In the genomic region with DNA sequence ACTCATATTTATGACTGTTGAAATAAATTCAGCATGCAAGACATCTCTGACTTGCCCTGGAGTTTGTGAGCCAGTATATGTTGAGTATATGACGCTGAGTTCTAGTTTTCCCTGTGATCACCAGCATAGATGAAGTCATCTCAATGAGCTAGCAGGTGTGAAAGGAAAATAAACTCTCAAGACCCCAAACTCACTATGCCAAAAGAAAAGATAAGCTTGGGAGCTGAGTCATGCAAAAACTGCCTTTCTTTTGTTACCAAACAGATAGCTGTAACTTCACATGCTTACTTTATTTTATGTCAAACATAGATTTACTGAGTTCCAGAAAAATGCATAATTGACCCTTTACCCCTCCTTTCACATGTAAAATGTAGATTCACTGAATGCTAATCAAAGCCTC, we compare ENCODE assay signal across 14 cellular contexts. TPM values are rescaled to one million over a fixed set of nuclear protein-coding genes. Genes with fewer than 3 reads are reported as not detected.
DNase-seq lines count a peak whose midpoint lies in the region; ATAC-seq, FAIRE-seq and TF ChIP-seq lines count a peak whose summit lies in the region.
"Had no signal": no experiment of that assay in that cellular context is flagged by ENCODE, and none has a peak within 500 bp of the region (broad histone marks: within the 10 kb centered on the region; RNA-seq: fewer than 3 reads in every experiment).

No MANE protein-coding gene starts in this region.

- no peak overlapping the region for H3K23ac ChIP-seq in trophoblast cell (ENCODE audit: low read length)

- H3K36me3 ChIP-seq in HEK293 (ENCODE audit: control insufficient read depth in 2 of 2, insufficient read depth in 1 of 2, low read length in 2 of 2) (peaks cover 0 to 6% of the 10 kb centered on the region in 2 experiments; a peak in 1 of 3 replicates), K562 (ENCODE audit: control insufficient read depth, insufficient read depth, low read length) (no peaks in the 10 kb centered on the region; the same call in 2 of the 3 replicates), trophoblast cell (ENCODE audit: control insufficient read depth in 1 of 2, insufficient read depth in 2 of 2, low read length in 2 of 2) (no peaks in the 10 kb centered on the region)

- H2BK12ac ChIP-seq in trophoblast cell (ENCODE audit: low read length), result no peak overlapping the region

- intact Hi-C loops in K562 (cut with micrococcal nuclease), result no loop called here

- no peak overlapping the region for H3K14ac ChIP-seq in trophoblast cell (ENCODE audit: low read length)

- BruUV-seq in K562 (replicated peaks; lab: Mats Ljungman, UMichigan), result no TSS peak

- H3K4ac ChIP-seq in trophoblast cell (ENCODE audit: low read depth, low read length), result no peak overlapping the region

- no peak overlapping the region for H4K91ac ChIP-seq in trophoblast cell (ENCODE audit: low read depth, low read length)

- H3K4me2 ChIP-seq in K562 (ENCODE audit: insufficient read depth, low read length) (no peak overlapping the region; the same call in 1 of the 2 replicates), trophoblast cell (ENCODE audit: low read length) (no peak overlapping the region)

- DNase-seq in T-helper 2 cell treated with Interferon-gamma antibody and Interleukin-4, amounts not matched to agents 5 μg/mL and 100 μg/mL, for 36 hours (ENCODE audit: low spot score), result no peak
- DNase-seq in T-helper 2 cell (no peak), K562 (ENCODE audit: extremely low read depth in 1 of 4, low spot score in 3 of 4) (peak in 1 of 4 experiments; percentile 52), trophoblast cell (no peak), HEK293T (ENCODE audit: extremely low spot score) (no peak)
- DNase-seq: 8988T; ACHN; CD4-positive, CD25-positive, alpha-beta regulatory T cell; DMS 273 treated with DMSO at 0.1 percent for 48 hours; HCEC 1CT had no signal

- CTCF ChIA-PET in HEK293 (lab: Yijun Ruan, JAX), result interaction anchor here (0.6 kb wide), 1 partner anchor 9 kb away, joined by 3 read pairs; no protein-coding TSS in a partner anchor
- CTCF ChIA-PET in K562 (lab: Yijun Ruan, JAX; ENCODE audit: low intra/inter-chr PET ratio), result interaction anchor here (0.6 kb wide), 1 partner anchor 103 kb away, joined by 3 read pairs; no protein-coding TSS in a partner anchor
- CTCF ChIA-PET in HEK293T (lab: Yijun Ruan, JAX), result interaction anchor here (0.6 kb wide), 1 partner anchor 13 kb away, joined by 3 read pairs; no protein-coding TSS in a partner anchor

- TF ChIP-seq CTCF in HEK293 (tag by site-specific recombination; IDR thresholded peaks at IDR 0.05), result no peak
- no peak for TF ChIP-seq CTCF in VCaP (conservative IDR thresholded peaks at IDR 0.05)
- no peak for TF ChIP-seq CTCF in K562 (IDR thresholded peaks at IDR 0.05 in 2 of 3, conservative IDR thresholded peaks at IDR 0.05 in 1 of 3; ENCODE audit: insufficient read depth in 2 of 3, low read depth in 1 of 3, low read length in 3 of 3)

- no peak overlapping the region for H2AK5ac ChIP-seq in trophoblast cell (ENCODE audit: low read length)

- no peaks in the 10 kb centered on the region for H3K79me2 ChIP-seq in K562 (ENCODE audit: control insufficient read depth, insufficient read depth, low read length)
- H3K79me2 ChIP-seq in trophoblast cell (ENCODE audit: control insufficient read depth, insufficient read depth, low read length, poor library complexity), result no peaks in the 10 kb centered on the region

- H3K9me3 Mint-ChIP-seq in T-helper 2 cell treated with Interferon-gamma antibody and Interleukin-4, amounts not matched to agents 5 μg/mL and 100 μg/mL, for 36 hours, result peaks cover 11% of the 10 kb centered on the region

- peaks cover 53% of the 10 kb centered on the region for H3K36me3 Mint-ChIP-seq in T-helper 2 cell treated with Interferon-gamma antibody and Interleukin-4, amounts not matched to agents 5 μg/mL and 100 μg/mL, for 36 hours (ENCODE audit: low read depth)

- H3K4me3 ChIP-seq in HEK293 (ENCODE audit: low read depth, low read length) (no peak overlapping the region), K562 (no peak overlapping the region), trophoblast cell (ENCODE audit: low read depth, low read length) (no peak overlapping the region)
- H3K4me3 ChIP-seq: BLaER1 treated with 17β-estradiol and CSF1 and Interleukin-3, amounts not matched to agents 10 nM and 100 nM had no signal

- H3K9ac ChIP-seq in K562 (ENCODE audit: insufficient read depth in 1 of 2, low read depth in 2 of 2, low read length in 2 of 2), result no peak overlapping the region
- H3K9ac ChIP-seq in trophoblast cell (ENCODE audit: low read length), result no peak overlapping the region
- H3K9ac ChIP-seq: BLaER1 treated with 17β-estradiol and CSF1 and Interleukin-3, amounts not matched to agents 10 nM and 100 nM had no signal

- H3K27ac ChIP-seq in HEK293 (ENCODE audit: extremely low read depth, low read depth, low read length), result no peak overlapping the region
- peak overlapping the region; percentile 8; the same call in 1 of the 2 replicates for H3K27ac ChIP-seq in VCaP
- no peak overlapping the region; the same call in 2 of the 3 replicates for H3K27ac ChIP-seq in K562 (ENCODE audit: extremely low read depth, low read depth, low read length)
- no peak overlapping the region for H3K27ac ChIP-seq in trophoblast cell (ENCODE audit: low read depth, low read length)
- H3K27ac ChIP-seq: BLaER1 treated with 17β-estradiol and CSF1 and Interleukin-3, amounts not matched to agents 10 nM and 100 nM had no signal

- H3K79me1 ChIP-seq in trophoblast cell (ENCODE audit: low read length), result no peaks in the 10 kb centered on the region

- ATAC-seq in K562, result peak; percentile 65
- no peak for ATAC-seq in esophagus mucosa

- H3K27me3 Mint-ChIP-seq in T-helper 2 cell treated with Interferon-gamma antibody and Interleukin-4, amounts not matched to agents 5 μg/mL and 100 μg/mL, for 36 hours (ENCODE audit: low read depth), result no peaks in the 10 kb centered on the region
- H3K27me3 Mint-ChIP-seq: CD4-positive, CD25-positive, alpha-beta regulatory T cell had no signal

- H4K20me1 ChIP-seq in K562 (replicated peaks; ENCODE audit: control insufficient read depth, insufficient read depth, low read length), result no peaks in the 10 kb centered on the region
- H4K20me1 ChIP-seq: BLaER1 treated with 17β-estradiol and CSF1 and Interleukin-3, amounts not matched to agents 10 nM and 100 nM had no signal

- WGBS in K562 (ENCODE audit: insufficient coverage, low coverage, missing lambda C conversion rate), result 4% methylated on average over 1 of the region's 1 CpG
- no CpG with 5 or more reads among the region's 1 CpG for WGBS in trophoblast cell (ENCODE audit: extremely low coverage, insufficient coverage, insufficient read length)

- FAIRE-seq in K562 (lab: Jason Lieb, UNC), result no peak

- no peak overlapping the region for H2AFZ ChIP-seq in K562 (ENCODE audit: low read depth, low read length)
- H2AFZ ChIP-seq in trophoblast cell (ENCODE audit: insufficient read depth, low read length, poor library complexity), result no peak overlapping the region

- no peak overlapping the region for H3K4me3 Mint-ChIP-seq in T-helper 2 cell treated with Interferon-gamma antibody and Interleukin-4, amounts not matched to agents 5 μg/mL and 100 μg/mL, for 36 hours
- H3K4me3 Mint-ChIP-seq: CD4-positive, CD25-positive, alpha-beta regulatory T cell had no signal

- H2BK5ac ChIP-seq in trophoblast cell (ENCODE audit: low read depth, low read length, poor library complexity), result no peak overlapping the region

- H2BK120ac ChIP-seq in trophoblast cell (ENCODE audit: insufficient read depth, low read length, poor library complexity), result no peak overlapping the region

- no peak for TF ChIP-seq POLR2A in K562 (conservative IDR thresholded peaks at IDR 0.05)

- no peak overlapping the region for H4K12ac ChIP-seq in trophoblast cell (ENCODE audit: low read depth, low read length)

- no peaks in the 10 kb centered on the region for H3K9me3 ChIP-seq in HEK293 (ENCODE audit: control insufficient read depth, insufficient read depth, low read depth, low read length)
- H3K9me3 ChIP-seq in K562 (replicated peaks; ENCODE audit: control insufficient read depth, insufficient read depth, low read depth, low read length), result no peaks in the 10 kb centered on the region
- H3K9me3 ChIP-seq in trophoblast cell (ENCODE audit: insufficient read depth, low read depth, low read length), result no peaks in the 10 kb centered on the region

- H4K8ac ChIP-seq in trophoblast cell (ENCODE audit: low read depth, low read length), result no peak overlapping the region

- TF ChIP-seq RAD21 in K562 (CRISPR knock-in tag; conservative IDR thresholded peaks at IDR 0.05 in 1 of 2, IDR thresholded peaks at IDR 0.05 in 1 of 2), result no peak

- H3K4me1 ChIP-seq in HEK293 (ENCODE audit: control insufficient read depth, insufficient read depth, low read length) (no peaks in the 10 kb centered on the region), K562 (replicated peaks in 1 of 2; ENCODE audit: control insufficient read depth in 2 of 2, insufficient read depth in 2 of 2, low read length in 2 of 2) (peaks cover 0 to 16% of the 10 kb centered on the region in 2 experiments; a peak in 2 of 5 replicates), trophoblast cell (ENCODE audit: control insufficient read depth in 1 of 2, insufficient read depth in 2 of 2, low read length in 2 of 2) (peaks cover 5 to 8% of the 10 kb centered on the region in 2 experiments)

- POLR2A ChIA-PET in HEK293 (lab: Yijun Ruan, JAX) (no interaction called here), K562 (lab: Yijun Ruan, JAX) (interaction anchor here (2.2 kb wide), 1 partner anchor 10 kb away, joined by 7 read pairs; no protein-coding TSS in a partner anchor), HEK293T (lab: Yijun Ruan, JAX) (no interaction called here)

- H3K27me3 ChIP-seq in K562 (ENCODE audit: control insufficient read depth in 2 of 2, insufficient read depth in 2 of 2, low read length in 2 of 2) (no peaks in the 10 kb centered on the region), trophoblast cell (ENCODE audit: insufficient read depth, low read length) (no peaks in the 10 kb centered on the region)
- H3K27me3 ChIP-seq: BLaER1 treated with 17β-estradiol and CSF1 and Interleukin-3, amounts not matched to agents 10 nM and 100 nM had no signal

- in situ Hi-C loops in K562 (cut with MboI), result no loop called here

- H3K4me1 Mint-ChIP-seq in T-helper 2 cell treated with Interferon-gamma antibody and Interleukin-4, amounts not matched to agents 5 μg/mL and 100 μg/mL, for 36 hours (ENCODE audit: low read depth), result peaks cover 11% of the 10 kb centered on the region
- H3K4me1 Mint-ChIP-seq: CD4-positive, CD25-positive, alpha-beta regulatory T cell had no signal

- no peak overlapping the region for H3K18ac ChIP-seq in trophoblast cell (ENCODE audit: low read length)

- H3K27ac Mint-ChIP-seq in T-helper 2 cell treated with Interferon-gamma antibody and Interleukin-4, amounts not matched to agents 5 μg/mL and 100 μg/mL, for 36 hours, result peak overlapping the region; percentile 5
- H3K27ac Mint-ChIP-seq: CD4-positive, CD25-positive, alpha-beta regulatory T cell had no signal

- no peaks in the 10 kb centered on the region for H3K9me1 ChIP-seq in K562 (ENCODE audit: control insufficient read depth, insufficient read depth, low read length)

- peak; percentile 7; the same call in 1 of the 2 replicates for TF ChIP-seq EP300 in K562 (IDR thresholded peaks at IDR 0.05; ENCODE audit: low read length)

RNA-seq across cellular contexts. Expression of a gene that starts 52.9 kb away (rescaled TPM):
- total RNA-seq in K562 (2011; cell fraction: chromatin; rRNA removed; ENCODE audit: low replicate concordance), result 44.8 and 218 TPM in 2 replicates
- total RNA-seq in K562 (2011; cell fraction: nucleolus; rRNA removed), result 38.5 and 46.2 TPM in 2 replicates
- total RNA-seq in K562 (2011; cell fraction: nucleoplasm; rRNA removed), result 82.6 and 125 TPM in 2 replicates
- total RNA-seq in K562 (2014; rRNA removed), result 656 and 761 TPM in 2 replicates
- total RNA-seq in K562 (2014; rRNA removed; fragmentation: Illumina TruSeq; extraction: Trizol), result 464 and 519 TPM in 2 replicates
- 523 and 537 TPM in 2 replicates for total RNA-seq in K562 (2015; rRNA removed; fragmentation: Illumina TruSeq; extraction: Trizol)
- 415 and 449 TPM in 2 replicates for total RNA-seq in K562 (2021)
- polyA plus RNA-seq in K562 (2011; rRNA removed), result 295 and 420 TPM in 2 replicates
- 136 and 207 TPM in 2 replicates for polyA plus RNA-seq in K562 (2011; cell fraction: cytosol; rRNA removed)
- 65.4 and 88.8 TPM in 2 replicates for polyA plus RNA-seq in K562 (2011; cell fraction: nucleus; rRNA removed)
- polyA plus RNA-seq in K562 (2012), result 218 and 429 TPM in 2 replicates
- polyA plus RNA-seq in K562 (2014; fragmentation: Illumina TruSeq; extraction: Trizol), result 492 and 549 TPM in 2 replicates
- 10 to 100 TPM; 79.9 to 81.2 TPM for polyA plus RNA-seq in K562 (2014; fragmentation: Nextera tagmentation; extraction: Ambion mirVana)
- 494 and 522 TPM in 2 replicates for polyA plus RNA-seq in K562 (2014; rRNA removed)
- polyA minus RNA-seq in K562 (2011; rRNA and poly(A)+ RNA removed), result 427 and 585 TPM in 2 replicates
- polyA minus RNA-seq in K562 (2011; cell fraction: cytosol; rRNA and poly(A)+ RNA removed), result 185 and 239 TPM in 2 replicates
- 63.4 and 107 TPM in 2 replicates for polyA minus RNA-seq in K562 (2011; cell fraction: nucleus; rRNA and poly(A)+ RNA removed)
- 225 TPM for total RNA-seq in esophagus mucosa
- 248 and 260 TPM in 2 replicates for polyA plus RNA-seq in trophoblast cell (2013)
